ENCODE assay signal across 1 cellular context in genomic region chr17:65370669-65371126, GRCh38.
TF ChIP-seq lines count a peak whose summit lies in the region.

No MANE protein-coding gene starts in this region.

TF ChIP-seq in HepG2, 621 proteins besides CTCF, POLR2A, EP300 and RAD21 (continued from another document):
- TF ChIP-seq TFAP4 (IDR thresholded peaks at IDR 0.05; ENCODE audit: borderline replicate concordance, low read depth) (peak; percentile 22; the same call in 1 of the 2 replicates), SOX5 (CRISPR knock-in tag; IDR thresholded peaks at IDR 0.05; ENCODE audit: borderline replicate concordance) (peak; percentile 91), ZNF451 (CRISPR knock-in tag; IDR thresholded peaks at IDR 0.05) (no peak), TCF7 (IDR thresholded peaks at IDR 0.05; ENCODE audit: low read depth) (0 out of 2 replicates have a peak, but pooled peaks have one; percentile 26)
- TF ChIP-seq, protein P1, sequence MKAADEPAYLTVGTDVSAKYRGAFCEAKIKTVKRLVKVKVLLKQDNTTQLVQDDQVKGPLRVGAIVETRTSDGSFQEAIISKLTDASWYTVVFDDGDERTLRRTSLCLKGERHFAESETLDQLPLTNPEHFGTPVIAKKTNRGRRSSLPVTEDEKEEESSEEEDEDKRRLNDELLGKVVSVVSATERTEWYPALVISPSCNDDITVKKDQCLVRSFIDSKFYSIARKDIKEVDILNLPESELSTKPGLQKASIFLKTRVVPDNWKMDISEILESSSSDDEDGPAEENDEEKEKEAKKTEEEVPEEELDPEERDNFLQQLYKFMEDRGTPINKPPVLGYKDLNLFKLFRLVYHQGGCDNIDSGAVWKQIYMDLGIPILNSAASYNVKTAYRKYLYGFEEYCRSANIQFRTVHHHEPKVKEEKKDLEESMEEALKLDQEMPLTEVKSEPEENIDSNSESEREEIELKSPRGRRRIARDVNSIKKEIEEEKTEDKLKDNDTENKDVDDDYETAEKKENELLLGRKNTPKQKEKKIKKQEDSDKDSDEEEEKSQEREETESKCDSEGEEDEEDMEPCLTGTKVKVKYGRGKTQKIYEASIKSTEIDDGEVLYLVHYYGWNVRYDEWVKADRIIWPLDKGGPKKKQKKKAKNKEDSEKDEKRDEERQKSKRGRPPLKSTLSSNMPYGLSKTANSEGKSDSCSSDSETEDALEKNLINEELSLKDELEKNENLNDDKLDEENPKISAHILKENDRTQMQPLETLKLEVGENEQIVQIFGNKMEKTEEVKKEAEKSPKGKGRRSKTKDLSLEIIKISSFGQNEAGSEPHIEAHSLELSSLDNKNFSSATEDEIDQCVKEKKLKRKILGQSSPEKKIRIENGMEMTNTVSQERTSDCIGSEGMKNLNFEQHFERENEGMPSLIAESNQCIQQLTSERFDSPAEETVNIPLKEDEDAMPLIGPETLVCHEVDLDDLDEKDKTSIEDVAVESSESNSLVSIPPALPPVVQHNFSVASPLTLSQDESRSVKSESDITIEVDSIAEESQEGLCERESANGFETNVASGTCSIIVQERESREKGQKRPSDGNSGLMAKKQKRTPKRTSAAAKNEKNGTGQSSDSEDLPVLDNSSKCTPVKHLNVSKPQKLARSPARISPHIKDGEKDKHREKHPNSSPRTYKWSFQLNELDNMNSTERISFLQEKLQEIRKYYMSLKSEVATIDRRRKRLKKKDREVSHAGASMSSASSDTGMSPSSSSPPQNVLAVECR (CRISPR knock-in tag; IDR thresholded peaks at IDR 0.05; ENCODE audit: borderline replicate concordance): no peak
